Comparison of ENCODE assay signal across 17 cellular contexts in the genomic region with DNA sequence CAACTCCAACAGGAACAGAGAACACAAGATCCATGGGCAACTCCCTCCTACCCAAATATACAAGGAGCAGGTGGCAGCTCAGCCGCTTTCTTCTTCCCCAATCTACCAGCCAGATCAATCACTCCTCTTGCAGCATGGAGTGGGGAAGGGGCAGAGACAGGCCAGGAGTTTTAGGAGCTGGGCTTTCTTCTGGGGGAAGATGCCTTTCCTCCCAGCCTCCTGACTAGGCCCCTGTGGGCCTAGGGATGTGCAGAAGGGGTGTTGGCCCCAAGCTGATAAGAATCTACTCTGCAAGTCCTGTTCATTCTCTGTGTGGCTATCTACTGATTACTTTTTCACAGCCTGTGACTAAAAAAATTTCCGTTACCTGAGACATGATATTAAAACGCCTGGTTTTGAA.
DNase-seq lines count a peak whose midpoint lies in the region; ATAC-seq and TF ChIP-seq lines count a peak whose summit lies in the region.
"Had no signal": no experiment of that assay in that cellular context is flagged by ENCODE, and none has a peak within 500 bp of the region (broad histone marks: within the 10 kb centered on the region; RNA-seq: fewer than 3 reads in every experiment).

No MANE protein-coding gene starts in this region.

- H2BK5ac ChIP-seq in mesenchymal stem cell (ENCODE audit: low read depth, low read length, poor library complexity, severe bottlenecking) = no peak overlapping the region

- H2BK15ac ChIP-seq in mesenchymal stem cell (ENCODE audit: low read depth, poor library complexity, severe bottlenecking) = peak overlapping the region; percentile 2

- H3K4me3 Mint-ChIP-seq in activated CD8-positive, alpha-beta T cell treated with anti-CD3 and anti-CD28 coated beads for 36 hours = no peak overlapping the region
- H3K4me3 Mint-ChIP-seq: CD14-positive monocyte had no signal

- H3K27me3 ChIP-seq in Loucy (ENCODE audit: insufficient read depth, low read length, poor library complexity, severe bottlenecking) = no peaks in the 10 kb centered on the region
- no peaks in the 10 kb centered on the region for H3K27me3 ChIP-seq in mesenchymal stem cell (ENCODE audit: control insufficient read depth in 1 of 2, insufficient read depth in 1 of 2, low read length in 2 of 2)

- intact Hi-C loops in activated CD8-positive, alpha-beta T cell treated with anti-CD3 and anti-CD28 coated beads for 36 hours (cut with micrococcal nuclease) = no loop called here

- no peaks in the 10 kb centered on the region for H3K9me2 ChIP-seq in Loucy (replicated peaks; ENCODE audit: low read depth, low read length)

- peaks cover 71% of the 10 kb centered on the region for H3K4me1 Mint-ChIP-seq in activated CD8-positive, alpha-beta T cell treated with anti-CD3 and anti-CD28 coated beads for 36 hours (ENCODE audit: low read depth)

- no peaks in the 10 kb centered on the region for H4K20me1 ChIP-seq in Loucy (ENCODE audit: insufficient read depth, low read length, poor library complexity, severe bottlenecking)

- no peaks in the 10 kb centered on the region for H3K79me1 ChIP-seq in mesenchymal stem cell (replicated peaks; ENCODE audit: low read length, poor library complexity, severe bottlenecking)

- no peaks in the 10 kb centered on the region; the same call in 1 of the 2 replicates for H3F3A ChIP-seq in Loucy (ENCODE audit: low read depth)

- H3K14ac ChIP-seq in mesenchymal stem cell (ENCODE audit: low read length in 2 of 2) = no peak overlapping the region

- no peak for ATAC-seq in activated CD8-positive, alpha-beta T cell treated with anti-CD3 and anti-CD28 coated beads for 36 hours
- no peak for ATAC-seq in GM21447 (IDR thresholded peaks at IDR 0.05; ENCODE audit: unreplicated experiment)
- ATAC-seq in HG03571 (IDR thresholded peaks at IDR 0.05; ENCODE audit: unreplicated experiment) = no peak

- no peak overlapping the region for H3K4me3 ChIP-seq in Loucy (ENCODE audit: low read length, poor library complexity, severe bottlenecking)
- H3K4me3 ChIP-seq in mesenchymal stem cell (ENCODE audit: insufficient read depth in 1 of 2, low read depth in 1 of 2, low read length in 2 of 2) = no peak overlapping the region
- H3K4me3 ChIP-seq: PC-9 had no signal

- no peak overlapping the region for H3K9ac ChIP-seq in Loucy (ENCODE audit: low read depth, low read length, poor library complexity, severe bottlenecking)
- no peak overlapping the region for H3K9ac ChIP-seq in mesenchymal stem cell (ENCODE audit: low read length)

- no peak overlapping the region for H3K27ac ChIP-seq in mesenchymal stem cell (ENCODE audit: low read length, poor library complexity, severe bottlenecking)
- H3K27ac ChIP-seq: PC-9 had no signal

- peak overlapping the region in 1 of 2 experiments; percentile 56 for H3K18ac ChIP-seq in mesenchymal stem cell (ENCODE audit: low read depth in 1 of 2, low read length in 2 of 2)

- peaks cover 6% of the 10 kb centered on the region for H3K36me3 Mint-ChIP-seq in activated CD8-positive, alpha-beta T cell treated with anti-CD3 and anti-CD28 coated beads for 36 hours (ENCODE audit: low read depth)
- H3K36me3 Mint-ChIP-seq: CD14-positive monocyte had no signal

- CTCF ChIA-PET in activated CD8-positive, alpha-beta T cell treated with anti-CD3 and anti-CD28 coated beads for 36 hours (lab: Charles Lee) = interaction anchor here (0.8 to 1.7 kb wide), 5 partner anchors 9 to 181 kb away, joined by 3 to 6 read pairs (median 4); no protein-coding TSS in a partner anchor

- no peak overlapping the region for H3K23ac ChIP-seq in mesenchymal stem cell (ENCODE audit: low read length in 2 of 2)

- H2BK12ac ChIP-seq in mesenchymal stem cell (ENCODE audit: low read length in 2 of 2) = no peak overlapping the region

- H3K4ac ChIP-seq in mesenchymal stem cell (ENCODE audit: low read depth in 1 of 2, low read length in 2 of 2) = no peak overlapping the region

- H2BK120ac ChIP-seq in mesenchymal stem cell (ENCODE audit: low read depth, low read length) = no peak overlapping the region

- no peak overlapping the region for H2AK5ac ChIP-seq in mesenchymal stem cell (ENCODE audit: low read length, severe bottlenecking)

- H3K36me3 ChIP-seq in Loucy (ENCODE audit: insufficient read depth, low read length) (no peaks in the 10 kb centered on the region), mesenchymal stem cell (ENCODE audit: control insufficient read depth in 1 of 2, insufficient read depth in 2 of 2, low read depth in 1 of 2, low read length in 2 of 2) (no peaks in the 10 kb centered on the region)

- peak overlapping the region; percentile 30 for H3K27ac Mint-ChIP-seq in activated CD8-positive, alpha-beta T cell treated with anti-CD3 and anti-CD28 coated beads for 36 hours

- no peaks in the 10 kb centered on the region for H3K79me2 ChIP-seq in Loucy (ENCODE audit: insufficient read depth, low read length)

- H4K8ac ChIP-seq in mesenchymal stem cell (ENCODE audit: low read length) = no peak overlapping the region

- no CpG with 5 or more reads among the region's 3 CpGs for WGBS in mesenchymal stem cell

- H3K9me3 ChIP-seq in Loucy (ENCODE audit: insufficient read depth, low read depth, low read length) = no peaks in the 10 kb centered on the region
- H3K9me3 ChIP-seq in mesenchymal stem cell (ENCODE audit: control insufficient read depth, low read length) = no peaks in the 10 kb centered on the region

- no peaks in the 10 kb centered on the region for H3K27me3 Mint-ChIP-seq in activated CD8-positive, alpha-beta T cell treated with anti-CD3 and anti-CD28 coated beads for 36 hours

- H3K4me1 ChIP-seq in Loucy (ENCODE audit: insufficient read depth, low read length, poor library complexity, severe bottlenecking) = peaks cover 26% of the 10 kb centered on the region
- peaks cover 4% of the 10 kb centered on the region for H3K4me1 ChIP-seq in mesenchymal stem cell (ENCODE audit: control insufficient read depth, insufficient read depth, low read depth, low read length)

- H3K9me3 Mint-ChIP-seq in activated CD8-positive, alpha-beta T cell treated with anti-CD3 and anti-CD28 coated beads for 36 hours = peaks cover 7% of the 10 kb centered on the region
- H3K9me3 Mint-ChIP-seq: CD14-positive monocyte had no signal

- H3K4me2 ChIP-seq in Loucy (ENCODE audit: low read depth, low read length, poor library complexity, severe bottlenecking) (no peak overlapping the region), mesenchymal stem cell (ENCODE audit: low read length, poor library complexity, severe bottlenecking) (no peak overlapping the region)
- H3K4me2 ChIP-seq: PC-9 had no signal

- H2AFZ ChIP-seq in Loucy (ENCODE audit: low read length) (0 out of 2 replicates have a peak overlapping the region, but pooled peaks have one; percentile 15), mesenchymal stem cell (ENCODE audit: low read depth, low read length) (no peak overlapping the region)
- H2AFZ ChIP-seq: PC-9 had no signal

- DNase-seq in NCI-H2171 treated with DMSO at 0.1 percent for 48 hours (lab: John Stamatoyannopoulos, UW) = peak; percentile 24
- no peak for DNase-seq in NCI-H2171 (lab: John Stamatoyannopoulos, UW)
- DNase-seq in activated CD8-positive, alpha-beta T cell treated with anti-CD3 and anti-CD28 coated beads for 36 hours = no peak
- DNase-seq in mesenchymal stem cell = no peak
- no peak for DNase-seq in NCI-H1105 (lab: John Stamatoyannopoulos, UW)
- DNase-seq: 8988T, DND-41, HCEC 1CT, KBM-7, NCI-H1436 treated with DMSO at 0.1 percent for 48 hours, NCI-H2081, NCI-H748 treated with DMSO at 0.1 percent for 48 hours, PC-9 had no signal

- H4K91ac ChIP-seq in mesenchymal stem cell (ENCODE audit: low read length) = no peak overlapping the region

- POLR2A ChIA-PET in activated CD8-positive, alpha-beta T cell treated with anti-CD3 and anti-CD28 coated beads for 36 hours (lab: Charles Lee) = no interaction called here

- no peak for TF ChIP-seq CTCF in Loucy (conservative IDR thresholded peaks at IDR 0.05; ENCODE audit: low read length)
- TF ChIP-seq CTCF in activated CD8-positive, alpha-beta T cell treated with anti-CD3 and anti-CD28 coated beads for 36 hours (IDR thresholded peaks at IDR 0.05) = no peak
